In genomic region chr16:30775381-30776099, GRCh38 we compare ENCODE assay signal across 8 cellular contexts. TPM values are rescaled to one million over a fixed set of nuclear protein-coding genes. Genes with fewer than 3 reads are reported as not detected.
A peak's percentile ranks its signal among the peaks of the same experiment; 100 is the strongest.
DNase-seq lines count a peak whose midpoint lies in the region; ATAC-seq and TF ChIP-seq lines count a peak whose summit lies in the region.

No MANE protein-coding gene starts in this region.

- TF ChIP-seq CTCF in lung (IDR thresholded peaks at IDR 0.05; ENCODE audit: control extremely low read depth, extremely low read depth): no peak

- DNase-seq in NCI-H526 (lab: John Stamatoyannopoulos, UW): peak; percentile 68 to 90
- DNase-seq in activated CD4-positive, alpha-beta memory T cell treated with anti-CD3 and anti-CD28 coated beads for 36 hours: peak; percentile 75
- peak in 1 of 3 donors; percentile 14 for DNase-seq in effector memory CD4-positive, alpha-beta T cell
- peak; percentile 88 for DNase-seq in lung (ENCODE audit: low spot score)
- peak; percentile 51 to 68 (median 53) for DNase-seq in stimulated activated CD4-positive, alpha-beta T cell treated with anti-CD3 and anti-CD28 coated beads, TNF-alpha, amount 100 ng/mL, for 24 hours (ENCODE audit: low read depth in 3 of 3)

- H3K27ac Mint-ChIP-seq in activated CD4-positive, alpha-beta memory T cell treated with anti-CD3 and anti-CD28 coated beads for 36 hours: peak overlapping the region; percentile 88

- CTCF ChIA-PET in activated CD4-positive, alpha-beta memory T cell treated with anti-CD3 and anti-CD28 coated beads for 36 hours (lab: Charles Lee): interaction anchor here (1.0 to 1.5 kb wide), 3 partner anchors 30 to 127 kb away, joined by 4 to 5 read pairs (median 5); no protein-coding TSS in a partner anchor

- H3K36me3 ChIP-seq in effector memory CD4-positive, alpha-beta T cell (ENCODE audit: control insufficient read depth, insufficient read depth, low read length): peaks cover 23% of the 10 kb centered on the region
- H3K36me3 ChIP-seq in lung (ENCODE audit: control insufficient read depth in 2 of 2, insufficient read depth in 2 of 2, low read length in 2 of 2): peaks cover 0 to 38% of the 10 kb centered on the region in 2 donors

- H3K4me3 ChIP-seq in GM08714 (ENCODE audit: low read length) (peak overlapping the region; percentile 62), lung (peak overlapping the region; percentile 50)
- H3K4me3 ChIP-seq in effector memory CD4-positive, alpha-beta T cell (ENCODE audit: insufficient read depth, low read depth, low read length, poor library complexity, severe bottlenecking): peak overlapping the region; percentile 68

- H3K27ac ChIP-seq in effector memory CD4-positive, alpha-beta T cell (ENCODE audit: insufficient read depth, low read length, poor library complexity, severe bottlenecking): peak overlapping the region; percentile 9
- peak overlapping the region; percentile 80 for H3K27ac ChIP-seq in lung (ENCODE audit: low read depth in 1 of 2, low read length in 1 of 2)

- no peaks in the 10 kb centered on the region for H3K9me3 Mint-ChIP-seq in activated CD4-positive, alpha-beta memory T cell treated with anti-CD3 and anti-CD28 coated beads for 36 hours

- no peaks in the 10 kb centered on the region for H3K27me3 Mint-ChIP-seq in activated CD4-positive, alpha-beta memory T cell treated with anti-CD3 and anti-CD28 coated beads for 36 hours

- no peaks in the 10 kb centered on the region for H3K9me3 ChIP-seq in effector memory CD4-positive, alpha-beta T cell (ENCODE audit: control insufficient read depth, low read length)
- H3K9me3 ChIP-seq in lung (ENCODE audit: control insufficient read depth in 2 of 2, insufficient read depth in 1 of 2, low read length in 1 of 2): no peaks in the 10 kb centered on the region

- intact Hi-C loops in activated CD4-positive, alpha-beta memory T cell treated with anti-CD3 and anti-CD28 coated beads for 36 hours (cut with micrococcal nuclease): loop anchor here (1.0 kb wide), 1 partner anchor 13 kb away; the partner anchor contains the start of genes CFAP119 and RNF40

- ATAC-seq in HG02870 (IDR thresholded peaks at IDR 0.05; ENCODE audit: unreplicated experiment): peak; percentile 64
- ATAC-seq in lung (ENCODE audit: insufficient read depth, low FRiP score): peak; percentile 88
- ATAC-seq in HG03571 (IDR thresholded peaks at IDR 0.05; ENCODE audit: unreplicated experiment): no peak

- peaks cover 10% of the 10 kb centered on the region for H3K4me1 ChIP-seq in effector memory CD4-positive, alpha-beta T cell (ENCODE audit: control insufficient read depth, insufficient read depth, low read length, poor library complexity, severe bottlenecking)
- peaks cover 0 to 4% of the 10 kb centered on the region in 2 donors for H3K4me1 ChIP-seq in lung (ENCODE audit: control insufficient read depth in 2 of 2, insufficient read depth in 2 of 2, low read length in 2 of 2)

- H3K4me3 Mint-ChIP-seq in activated CD4-positive, alpha-beta memory T cell treated with anti-CD3 and anti-CD28 coated beads for 36 hours: peak overlapping the region; percentile 91

- H3K27me3 ChIP-seq in effector memory CD4-positive, alpha-beta T cell (replicated peaks; ENCODE audit: control insufficient read depth, insufficient read depth, low read length, poor library complexity, severe bottlenecking): no peaks in the 10 kb centered on the region
- no peaks in the 10 kb centered on the region for H3K27me3 ChIP-seq in lung (ENCODE audit: control insufficient read depth, insufficient read depth)

- 0 to 1% methylated on average over 62 to 75 of the region's 75 CpGs for WGBS in lung, 2 donors

- POLR2A ChIA-PET in activated CD4-positive, alpha-beta memory T cell treated with anti-CD3 and anti-CD28 coated beads for 36 hours (lab: Charles Lee): interaction anchor here (1.0 to 1.8 kb wide), 2 partner anchors 99 to 126 kb away, joined by 3 to 5 read pairs; no protein-coding TSS in a partner anchor

- H3K36me3 Mint-ChIP-seq in activated CD4-positive, alpha-beta memory T cell treated with anti-CD3 and anti-CD28 coated beads for 36 hours: peaks cover 26% of the 10 kb centered on the region

- peaks cover 19% of the 10 kb centered on the region for H3K4me1 Mint-ChIP-seq in activated CD4-positive, alpha-beta memory T cell treated with anti-CD3 and anti-CD28 coated beads for 36 hours (ENCODE audit: low read depth)

RNA-seq across cellular contexts. Expression of gene ZNF629, which starts 11.5 kb away (rescaled TPM):
- total RNA-seq in activated CD4-positive, alpha-beta memory T cell treated with anti-CD3 and anti-CD28 coated beads for 36 hours: 1 to 10 TPM; 2.9 to 3.1 TPM
- 10 to 100 TPM; 10.1 to 16.3 TPM for total RNA-seq in lung
- 1 to 10 TPM; 5.7 to 8.0 TPM for polyA plus RNA-seq in lung

RNA-seq across cellular contexts. Expression of gene RNF40, which starts 13.4 kb away (rescaled TPM):
- 10 to 100 TPM; 70.9 to 72.8 TPM for total RNA-seq in activated CD4-positive, alpha-beta memory T cell treated with anti-CD3 and anti-CD28 coated beads for 36 hours
- total RNA-seq in lung: 100 to 1,000 TPM in 1 of 2 donors, 10 to 100 TPM in 1; 77.6 to 103 TPM
- 10 to 100 TPM; 54.1 to 80.4 TPM for polyA plus RNA-seq in lung

RNA-seq across cellular contexts. Expression of gene CFAP119, which starts 13.7 kb away (rescaled TPM):
- total RNA-seq in activated CD4-positive, alpha-beta memory T cell treated with anti-CD3 and anti-CD28 coated beads for 36 hours: 1 to 10 TPM; 3.8 to 4.9 TPM
- 10 to 100 TPM in 1 of 2 donors, 1 to 10 TPM in 1; 7.3 to 29.5 TPM for total RNA-seq in lung
- 10 to 100 TPM; 13.8 to 19.7 TPM for polyA plus RNA-seq in lung

RNA-seq across cellular contexts. Expression of gene PHKG2, which starts 27.3 kb away (rescaled TPM):
- 10 to 100 TPM; 24.1 to 27.9 TPM for total RNA-seq in activated CD4-positive, alpha-beta memory T cell treated with anti-CD3 and anti-CD28 coated beads for 36 hours
- total RNA-seq in lung: 10 to 100 TPM; 12.2 to 35.2 TPM
- polyA plus RNA-seq in lung: 10 to 100 TPM; 28.1 to 37.4 TPM
